ENCODE assay signal across 14 cellular contexts in genomic region chr14:104925941-104926609, GRCh38. TPM values are rescaled to one million over a fixed set of nuclear protein-coding genes. Genes with fewer than 3 reads are reported as not detected.
A peak's percentile ranks its signal among the peaks of the same experiment; 100 is the strongest.
DNase-seq lines count a peak whose midpoint lies in the region; ATAC-seq and TF ChIP-seq lines count a peak whose summit lies in the region.
"Had no signal": no experiment of that assay in that cellular context is flagged by ENCODE, and none has a peak within 500 bp of the region (broad histone marks: within the 10 kb centered on the region; RNA-seq: fewer than 3 reads in every experiment).

No MANE protein-coding gene starts in this region.

- H3K27ac Mint-ChIP-seq in activated B cell treated with CpG ODN at 0.5 μM for 24 hours: peak overlapping the region; percentile 91
- H3K27ac Mint-ChIP-seq: activated naive CD4-positive, alpha-beta T cell treated with anti-CD3 and anti-CD28 coated beads, Interleukin-2, amount 10 ng/mL, durations not matched to agents 7 days and 5 days; CD8-positive, alpha-beta T cell had no signal

- no peaks in the 10 kb centered on the region for H3K27me3 Mint-ChIP-seq in activated B cell treated with CpG ODN at 0.5 μM for 24 hours

- H2AK5ac ChIP-seq in neuronal stem cell (ENCODE audit: low read depth, low read length): peak overlapping the region; percentile 75

- H3K14ac ChIP-seq in neuronal stem cell (ENCODE audit: low read length): peak overlapping the region; percentile 56

- no peak for TF ChIP-seq POLR2A in breast epithelium (IDR thresholded peaks at IDR 0.05)

- H4K91ac ChIP-seq in neuronal stem cell (ENCODE audit: low read depth, low read length, poor library complexity): no peak overlapping the region

- no peaks in the 10 kb centered on the region for H3K4me1 ChIP-seq in neuronal stem cell (ENCODE audit: control insufficient read depth in 2 of 2, insufficient read depth in 1 of 2, low read depth in 1 of 2, low read length in 2 of 2)
- no peaks in the 10 kb centered on the region for H3K4me1 ChIP-seq in breast epithelium
- H3K4me1 ChIP-seq: left ventricle myocardium inferior had no signal

- H3K36me3 ChIP-seq in neuronal stem cell (replicated peaks in 1 of 2; ENCODE audit: control insufficient read depth in 2 of 2, insufficient read depth in 2 of 2, low read length in 2 of 2) (no peaks in the 10 kb centered on the region), breast epithelium (no peaks in the 10 kb centered on the region)
- H3K36me3 ChIP-seq: heart left ventricle, left ventricle myocardium inferior, neutrophil had no signal

- H3K9me3 Mint-ChIP-seq in activated B cell treated with CpG ODN at 0.5 μM for 24 hours: no peaks in the 10 kb centered on the region

- H2AFZ ChIP-seq in neuronal stem cell (ENCODE audit: low read length): no peak overlapping the region

- H3K4ac ChIP-seq in neuronal stem cell (ENCODE audit: low read length): peak overlapping the region; percentile 66

- POLR2A ChIA-PET in activated B cell treated with CpG ODN at 0.5 μM for 24 hours (lab: Charles Lee): interaction anchor here (0.9 to 7.0 kb wide), 4 partner anchors 9 to 139 kb away, joined by 5 to 114 read pairs (median 17); partner anchors contain the start of gene GPR132

- H3K4me3 ChIP-seq in neuronal stem cell (ENCODE audit: low read length in 2 of 2) (no peak overlapping the region), breast epithelium (no peak overlapping the region)
- H3K4me3 ChIP-seq: left ventricle myocardium inferior had no signal

- no peak overlapping the region for H4K8ac ChIP-seq in neuronal stem cell (ENCODE audit: low read depth, low read length)

- H3K27ac ChIP-seq in neuronal stem cell (replicated peaks; ENCODE audit: low read length) (no peak overlapping the region), breast epithelium (no peak overlapping the region)
- H3K27ac ChIP-seq: heart left ventricle, left ventricle myocardium inferior, neutrophil had no signal

- no peak overlapping the region for H2BK15ac ChIP-seq in neuronal stem cell (ENCODE audit: low read length)

- H2BK5ac ChIP-seq in neuronal stem cell (ENCODE audit: low read length): peak overlapping the region; percentile 53

- H2BK120ac ChIP-seq in neuronal stem cell (ENCODE audit: low read depth, low read length): no peak overlapping the region

- H3K9me3 ChIP-seq in neuronal stem cell (replicated peaks in 1 of 2; ENCODE audit: control insufficient read depth in 2 of 2, insufficient read depth in 1 of 2, low read depth in 1 of 2, low read length in 2 of 2) (peaks cover 3 to 6% of the 10 kb centered on the region in 2 donors), breast epithelium (peaks cover 0 to 7% of the 10 kb centered on the region in 2 donors)
- H3K9me3 ChIP-seq: neutrophil had no signal

- peaks cover 28% of the 10 kb centered on the region for H3K36me3 Mint-ChIP-seq in activated B cell treated with CpG ODN at 0.5 μM for 24 hours (ENCODE audit: low read depth)
- H3K36me3 Mint-ChIP-seq: activated naive CD4-positive, alpha-beta T cell treated with anti-CD3 and anti-CD28 coated beads, Interleukin-2, amount 10 ng/mL, durations not matched to agents 7 days and 5 days; CD8-positive, alpha-beta T cell had no signal

- H3K18ac ChIP-seq in neuronal stem cell (ENCODE audit: low read length): peak overlapping the region; percentile 83

- peak overlapping the region; percentile 88 for H3K4me3 Mint-ChIP-seq in activated B cell treated with CpG ODN at 0.5 μM for 24 hours
- H3K4me3 Mint-ChIP-seq: activated naive CD4-positive, alpha-beta T cell treated with anti-CD3 and anti-CD28 coated beads, Interleukin-2, amount 10 ng/mL, durations not matched to agents 7 days and 5 days; CD8-positive, alpha-beta T cell had no signal

- ATAC-seq in GM18861 (IDR thresholded peaks at IDR 0.05; ENCODE audit: unreplicated experiment) (peak; percentile 2), HG03135 (IDR thresholded peaks at IDR 0.05; ENCODE audit: unreplicated experiment) (peak; percentile 7), activated B cell treated with CpG ODN at 0.5 μM for 24 hours (ENCODE audit: low read depth) (no peak), GM19324 (IDR thresholded peaks at IDR 0.05; ENCODE audit: low FRiP score, unreplicated experiment) (no peak)
- ATAC-seq: CD8-positive, alpha-beta T cell; heart left ventricle had no signal

- peak overlapping the region; percentile 73 for H3K23ac ChIP-seq in neuronal stem cell (ENCODE audit: low read depth, low read length, poor library complexity)

- CTCF ChIA-PET in activated B cell treated with CpG ODN at 0.5 μM for 24 hours (lab: Charles Lee): interaction anchor here (2.1 kb wide), 1 partner anchor 30 kb away, joined by 10 read pairs; no protein-coding TSS in a partner anchor

- intact Hi-C loops in activated B cell treated with CpG ODN at 0.5 μM for 24 hours (cut with micrococcal nuclease) (loop anchor here (1.0 to 10.0 kb wide), 7 partner anchors 8 to 566 kb away; partner anchors contain the start of genes CDCA4, INF2 and TEDC1), breast epithelium (cut with DNase I; ENCODE audit: low total_unique reads) (no loop called here)

- H3K4me2 ChIP-seq in neuronal stem cell (ENCODE audit: insufficient read depth, low read length, poor library complexity, severe bottlenecking): no peak overlapping the region

- H2BK12ac ChIP-seq in neuronal stem cell (ENCODE audit: low read length): peak overlapping the region; percentile 90

- H3K9ac ChIP-seq in neuronal stem cell (ENCODE audit: low read depth, low read length, poor library complexity): no peak overlapping the region

- DNase-seq in activated B cell treated with CpG ODN at 0.5 μM for 24 hours: peak; percentile 47
- DNase-seq in neuronal stem cell (ENCODE audit: low spot score): no peak
- no peak for DNase-seq in breast epithelium (ENCODE audit: low spot score in 2 of 2)
- no peak for DNase-seq in NCI-H1436 (lab: John Stamatoyannopoulos, UW)
- DNase-seq in OCI-M2 (lab: John Stamatoyannopoulos, UW; ENCODE audit: unreplicated experiment): no peak
- DNase-seq: activated naive CD4-positive, alpha-beta T cell treated with anti-CD3 and anti-CD28 coated beads, Interleukin-2, amount 10 ng/mL, durations not matched to agents 7 days and 5 days; CD8-positive, alpha-beta T cell; heart left ventricle; left ventricle myocardium inferior had no signal

- H3K4me1 Mint-ChIP-seq in activated B cell treated with CpG ODN at 0.5 μM for 24 hours: peaks cover 68% of the 10 kb centered on the region
- H3K4me1 Mint-ChIP-seq: activated naive CD4-positive, alpha-beta T cell treated with anti-CD3 and anti-CD28 coated beads, Interleukin-2, amount 10 ng/mL, durations not matched to agents 7 days and 5 days had no signal

- WGBS in neuronal stem cell (ENCODE audit: extremely low coverage in 2 of 2, insufficient read length in 2 of 2, insufficient replicate concordance in 1 of 2), 2 donors: no CpG with 5 or more reads among the region's 13 CpGs

- H3K27me3 ChIP-seq in neuronal stem cell (ENCODE audit: control insufficient read depth in 3 of 3, insufficient read depth in 3 of 3, low read depth in 1 of 3, low read length in 3 of 3) (peaks cover 3 to 28% (median 11%) of the 10 kb centered on the region in 3 experiments), breast epithelium (no peaks in the 10 kb centered on the region)

- peaks cover 2% of the 10 kb centered on the region for H3K79me1 ChIP-seq in neuronal stem cell (ENCODE audit: low read depth, low read length)

- TF ChIP-seq CTCF in activated B cell treated with CpG ODN at 0.5 μM for 24 hours (IDR thresholded peaks at IDR 0.05): no peak
- TF ChIP-seq CTCF in breast epithelium (IDR thresholded peaks at IDR 0.05): no peak

RNA-seq across cellular contexts. Expression of gene PLD4, which starts 1.4 kb away (rescaled TPM):
- total RNA-seq in activated B cell treated with CpG ODN at 0.5 μM for 24 hours (458 and 473 TPM in 2 replicates), breast epithelium (1 to 10 TPM in 1 of 3 donors, under 1 TPM in 1, not detected in 1; 0.33 to 4.0 TPM)
- polyA plus RNA-seq in neuronal stem cell (2013, experiment 1 of 2): 0.04 TPM
- 0.03 TPM for polyA plus RNA-seq in neuronal stem cell (2013, experiment 2 of 2)
- total RNA-seq: HT-29 had no signal

RNA-seq across cellular contexts. Expression of gene AHNAK2, which starts 52.1 kb away (rescaled TPM):
- not detected in 2 replicates for total RNA-seq in activated B cell treated with CpG ODN at 0.5 μM for 24 hours
- polyA plus RNA-seq in neuronal stem cell (2013, experiment 1 of 2): 0.43 TPM
- 0.46 TPM for polyA plus RNA-seq in neuronal stem cell (2013, experiment 2 of 2)
- total RNA-seq in breast epithelium: 10 to 100 TPM; 15.1 to 46.7 (median 19.3) TPM

RNA-seq across cellular contexts. Expression of gene CLBA1, which starts 59.5 kb away (rescaled TPM):
- 2.7 and 3.9 TPM in 2 replicates for total RNA-seq in activated B cell treated with CpG ODN at 0.5 μM for 24 hours
- 6.1 TPM for polyA plus RNA-seq in neuronal stem cell (2013, experiment 1 of 2)
- polyA plus RNA-seq in neuronal stem cell (2013, experiment 2 of 2): 6.0 TPM
- total RNA-seq in breast epithelium: 10 to 100 TPM in 1 of 3 donors, 1 to 10 TPM in 2; 4.5 to 17.0 (median 8.8) TPM

Comparison
In these comparisons a context has a peak if more than half of its experiments do, and no peak if none do; other contexts are left out.
1. ATAC-seq: peak in GM18861 (single experiment) and HG03135 (single experiment); none in activated B cell treated with CpG ODN at 0.5 μM for 24 hours (single experiment) and GM19324 (single experiment).
2. RNA of gene PLD4, which starts 1.4 kb away (total RNA-seq): 458 to 473 TPM in activated B cell treated with CpG ODN at 0.5 μM for 24 hours; 0.33 to 4.0 TPM in breast epithelium; every median in the first group is over 10 times any median in the second.
3. RNA of gene AHNAK2, which starts 52.1 kb away (total RNA-seq): 15.1 to 46.7 TPM in breast epithelium; not detected in activated B cell treated with CpG ODN at 0.5 μM for 24 hours; every median in the first group is over 10 times any median in the second.